Comparison of ENCODE assay signal across 1 cellular context in genomic region chr3:17555525-17555924, GRCh38.
TF ChIP-seq lines count a peak whose summit lies in the region.

No MANE protein-coding gene starts in this region.

TF ChIP-seq in GM23338, 12 proteins besides CTCF, POLR2A, EP300 and RAD21 (continued from another document):
- TF ChIP-seq, protein P1, sequence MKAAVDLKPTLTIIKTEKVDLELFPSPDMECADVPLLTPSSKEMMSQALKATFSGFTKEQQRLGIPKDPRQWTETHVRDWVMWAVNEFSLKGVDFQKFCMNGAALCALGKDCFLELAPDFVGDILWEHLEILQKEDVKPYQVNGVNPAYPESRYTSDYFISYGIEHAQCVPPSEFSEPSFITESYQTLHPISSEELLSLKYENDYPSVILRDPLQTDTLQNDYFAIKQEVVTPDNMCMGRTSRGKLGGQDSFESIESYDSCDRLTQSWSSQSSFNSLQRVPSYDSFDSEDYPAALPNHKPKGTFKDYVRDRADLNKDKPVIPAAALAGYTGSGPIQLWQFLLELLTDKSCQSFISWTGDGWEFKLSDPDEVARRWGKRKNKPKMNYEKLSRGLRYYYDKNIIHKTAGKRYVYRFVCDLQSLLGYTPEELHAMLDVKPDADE (IDR thresholded peaks at IDR 0.05): no peak
- TF ChIP-seq STAT1 (IDR thresholded peaks at IDR 0.05; ENCODE audit: unreplicated experiment): no peak
